ENCODE assay signal across 1 cellular context in genomic region chr17:3718251-3718650, GRCh38.
TF ChIP-seq lines count a peak whose summit lies in the region.

No MANE protein-coding gene starts in this region.

TF ChIP-seq in HepG2, 621 proteins besides CTCF, POLR2A, EP300 and RAD21:
- no peak for TF ChIP-seq ZNF407 (CRISPR knock-in tag; IDR thresholded peaks at IDR 0.05; ENCODE audit: not compliant biosample characterization)
- TF ChIP-seq THAP8 (CRISPR knock-in tag; IDR thresholded peaks at IDR 0.05; ENCODE audit: borderline replicate concordance), result no peak
- no peak for TF ChIP-seq LRRFIP1 (CRISPR knock-in tag; conservative IDR thresholded peaks at IDR 0.05)
- TF ChIP-seq ZFP91 (CRISPR knock-in tag; IDR thresholded peaks at IDR 0.05; ENCODE audit: borderline replicate concordance), result no peak
- TF ChIP-seq NFKB2 (CRISPR knock-in tag; IDR thresholded peaks at IDR 0.05; ENCODE audit: borderline replicate concordance), result no peak
TF ChIP-seq in HepG2: peak in this region for 0.
